ENCODE assay signal across 23 cellular contexts in the genomic region with DNA sequence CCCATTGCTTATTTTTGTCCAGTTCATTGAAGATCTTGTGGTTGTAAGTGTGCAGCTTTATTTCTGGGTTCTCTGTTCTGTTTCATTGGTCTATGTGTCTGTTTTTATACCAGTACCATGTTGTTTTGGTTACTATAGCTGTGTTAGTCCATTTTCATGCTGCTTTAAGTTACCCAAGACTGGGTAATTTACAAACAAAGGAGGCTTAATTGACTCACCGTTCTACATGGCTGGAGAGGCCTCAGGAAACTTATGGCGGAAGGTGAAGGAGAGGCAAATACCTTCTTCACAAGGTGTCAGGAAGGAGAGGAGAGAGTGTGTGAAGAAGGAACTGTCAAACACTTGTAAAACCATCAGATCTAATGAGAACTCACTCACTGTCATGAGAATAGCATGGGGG. TPM values are rescaled to one million over a fixed set of nuclear protein-coding genes. Genes with fewer than 3 reads are reported as not detected.
"Had no signal": no experiment of that assay in that cellular context is flagged by ENCODE, and none has a peak within 500 bp of the region (broad histone marks: within the 10 kb centered on the region; RNA-seq: fewer than 3 reads in every experiment).

No MANE protein-coding gene starts in this region.

- H3K4me1 ChIP-seq: ascending aorta had no signal

- H3K27me3 ChIP-seq: ascending aorta, dorsolateral prefrontal cortex had no signal

- H3K36me3 ChIP-seq: ascending aorta, WERI-Rb-1 had no signal

- H3K27ac ChIP-seq: ascending aorta, coronary artery, dorsolateral prefrontal cortex, WERI-Rb-1 had no signal

- H3K4me3 ChIP-seq: ascending aorta, coronary artery, dorsolateral prefrontal cortex had no signal

- DNase-seq: activated B cell treated with CpG ODN at 0.5 μM for 24 hours; activated CD4-positive, alpha-beta T cell treated with anti-CD3 and anti-CD28 coated beads for 48 hours; activated CD4-positive, alpha-beta T cell treated with anti-CD3 and anti-CD28 coated beads, Interleukin-2, amount 50 U/mL, for 1 hour; activated CD4-positive, alpha-beta T cell treated with anti-CD3 and anti-CD28 coated beads, Interleukin-2, amount 50 U/mL, for 48 hours; activated CD8-positive, alpha-beta memory T cell treated with anti-CD3 and anti-CD28 coated beads for 24 hours; activated CD8-positive, alpha-beta T cell treated with anti-CD3 and anti-CD28 coated beads for 36 hours; activated gamma-delta T cell; activated naive CD4-positive, alpha-beta T cell; activated naive CD4-positive, alpha-beta T cell treated with anti-CD3 and anti-CD28 coated beads, Interleukin-2, amount 10 ng/mL, durations not matched to agents 7 days and 5 days; activated naive CD8-positive, alpha-beta T cell treated with anti-CD3 and anti-CD28 coated beads, Interleukin-2, amount 10 ng/mL, durations not matched to agents 7 days and 5 days; activated T-cell treated with anti-CD3 and anti-CD28 coated beads, Interleukin-2, amount 50 U/mL, for 1 hour; activated T-cell treated with anti-CD3 and anti-CD28 coated beads, Interleukin-2, amount 50 U/mL, for 48 hours; dorsolateral prefrontal cortex; effector memory CD4-positive, alpha-beta T cell; endodermal cell; foreskin fibroblast; head of caudate nucleus; T-helper 1 cell; T-helper 17 cell; T1000; WERI-Rb-1 had no signal

RNA-seq across cellular contexts. Expression of gene FERMT1, which starts 29.9 kb away (rescaled TPM):
- total RNA-seq: activated B cell treated with CpG ODN at 0.5 μM for 24 hours; activated naive CD8-positive, alpha-beta T cell treated with anti-CD3 and anti-CD28 coated beads, Interleukin-2, amount 10 ng/mL, durations not matched to agents 7 days and 5 days had no signal
